In the genomic region with DNA sequence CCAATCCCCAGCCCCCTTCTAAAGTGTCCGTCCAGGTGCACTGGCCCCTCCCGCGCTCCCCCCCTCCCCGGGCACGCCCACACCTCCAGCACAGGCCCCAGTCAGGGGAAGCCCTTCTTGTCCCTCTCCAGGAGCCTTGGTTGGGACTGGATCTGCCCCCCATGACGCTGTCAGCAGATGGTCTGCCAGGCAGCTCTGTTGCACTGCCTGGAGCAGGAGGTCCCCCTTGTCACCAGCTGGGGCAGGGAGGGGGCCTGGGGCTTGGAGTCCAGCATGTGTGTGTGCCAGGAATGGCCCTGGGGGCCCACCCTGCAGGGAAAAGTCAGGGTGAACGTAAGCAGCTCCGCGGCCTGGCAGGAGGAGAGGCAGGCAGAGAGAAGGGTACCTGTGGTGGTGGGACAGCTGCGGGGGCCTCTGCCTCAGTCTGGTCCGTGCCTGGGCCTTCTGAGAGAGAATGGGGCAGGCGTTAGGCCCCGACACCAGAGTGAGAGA, we compare ENCODE assay signal across 10 cellular contexts. TPM values are rescaled to one million over a fixed set of nuclear protein-coding genes. Genes with fewer than 3 reads are reported as not detected.
A peak's percentile ranks its signal among the peaks of the same experiment; 100 is the strongest.
DNase-seq lines count a peak whose midpoint lies in the region; ATAC-seq, FAIRE-seq and TF ChIP-seq lines count a peak whose summit lies in the region.
"Had no signal": no experiment of that assay in that cellular context is flagged by ENCODE, and none has a peak within 500 bp of the region (broad histone marks: within the 10 kb centered on the region; RNA-seq: fewer than 3 reads in every experiment).

No MANE protein-coding gene starts in this region.

- TF ChIP-seq POLR2A in HepG2 (IDR thresholded peaks at IDR 0.05; ENCODE audit: insufficient read depth in 1 of 2, low read depth in 2 of 2, low read length in 2 of 2): no peak

- H3K4me3 ChIP-seq in liver (ENCODE audit: low read depth in 1 of 3, low read length in 3 of 3) (peak overlapping the region; percentile 68 to 91 (median 70)), HepG2 (replicated peaks in 1 of 3; ENCODE audit: insufficient read depth in 1 of 3, low read depth in 2 of 3, low read length in 3 of 3) (no peak overlapping the region), mucosa of descending colon (no peak overlapping the region), upper lobe of right lung (peak overlapping the region; percentile 76)

- peaks cover 28% of the 10 kb centered on the region for H3K36me3 Mint-ChIP-seq in activated T-helper 2 cell treated with anti-CD3 and anti-CD28 coated beads, Interferon-gamma antibody, Interleukin-2, Interleukin-4, amounts not matched to agents 10 μg/mL and 5 μg/mL and 100 μg/mL, durations not matched to agents 14 hours and 24 hours and 36 hours (ENCODE audit: low read depth)

- BruUV-seq in HepG2 (replicated peaks; lab: Mats Ljungman, UMichigan): no TSS peak

- no peak overlapping the region for H2AFZ ChIP-seq in HepG2 (ENCODE audit: low read length)

- H3K36me3 ChIP-seq in liver (ENCODE audit: control insufficient read depth in 4 of 4, insufficient read depth in 3 of 4, low read depth in 1 of 4, low read length in 3 of 4) (peaks cover 3 to 24% (median 13%) of the 10 kb centered on the region in 4 donors), HepG2 (replicated peaks in 1 of 2; ENCODE audit: control insufficient read depth in 1 of 2, insufficient read depth in 2 of 2, low read length in 2 of 2) (peaks cover 31 to 53% of the 10 kb centered on the region in 2 experiments; a peak in 4 of 5 replicates), mucosa of descending colon (ENCODE audit: low read depth) (peaks cover 4% of the 10 kb centered on the region), upper lobe of right lung (peaks cover 42% of the 10 kb centered on the region)

- no peak overlapping the region for H3K4me2 ChIP-seq in HepG2 (ENCODE audit: low read depth, low read length)

- in situ Hi-C loops in HepG2 (cut with HindIII; ENCODE audit: extremely low pct_ligation_motif_present, low pct_unique_long_range_greater_than_20kb): no loop called here

- no peaks in the 10 kb centered on the region for H3K9me3 Mint-ChIP-seq in activated T-helper 2 cell treated with anti-CD3 and anti-CD28 coated beads, Interferon-gamma antibody, Interleukin-2, Interleukin-4, amounts not matched to agents 10 μg/mL and 5 μg/mL and 100 μg/mL, durations not matched to agents 14 hours and 24 hours and 36 hours

- peaks cover 3% of the 10 kb centered on the region; the same call in 1 of the 2 replicates for H4K20me1 ChIP-seq in HepG2 (ENCODE audit: insufficient read depth, low read length)

- H3K27me3 Mint-ChIP-seq in activated T-helper 2 cell treated with anti-CD3 and anti-CD28 coated beads, Interferon-gamma antibody, Interleukin-2, Interleukin-4, amounts not matched to agents 10 μg/mL and 5 μg/mL and 100 μg/mL, durations not matched to agents 14 hours and 24 hours and 36 hours (ENCODE audit: low read depth): no peaks in the 10 kb centered on the region

- H3K27me3 ChIP-seq in liver (ENCODE audit: control insufficient read depth in 4 of 4, insufficient read depth in 4 of 4, low read length in 3 of 4) (no peaks in the 10 kb centered on the region), HepG2 (ENCODE audit: control insufficient read depth in 1 of 2, insufficient read depth in 2 of 2, low read length in 2 of 2) (no peaks in the 10 kb centered on the region), upper lobe of right lung (no peaks in the 10 kb centered on the region)
- H3K27me3 ChIP-seq: left lung had no signal

- no peaks in the 10 kb centered on the region for H3K79me2 ChIP-seq in HepG2 (ENCODE audit: insufficient read depth, low read length)

- H3K4me1 ChIP-seq in liver (ENCODE audit: control insufficient read depth in 4 of 4, insufficient read depth in 4 of 4, low read length in 3 of 4) (peaks cover 20 to 73% (median 58%) of the 10 kb centered on the region in 4 donors), HepG2 (ENCODE audit: insufficient read depth, low read length) (no peaks in the 10 kb centered on the region), mucosa of descending colon (ENCODE audit: low read depth) (peaks cover 29% of the 10 kb centered on the region), upper lobe of right lung (peaks cover 28% of the 10 kb centered on the region)

- no peak for TF ChIP-seq CTCF in liver (IDR thresholded peaks at IDR 0.05; ENCODE audit: low read depth, low read length, missing input control)
- no peak for TF ChIP-seq CTCF in HepG2 (CRISPR knock-in tag; IDR thresholded peaks at IDR 0.05)
- no peak for TF ChIP-seq CTCF in mucosa of descending colon (IDR thresholded peaks at IDR 0.05)
- no peak for TF ChIP-seq CTCF in upper lobe of right lung (IDR thresholded peaks at IDR 0.05)

- CTCF ChIA-PET in HepG2 (lab: Yijun Ruan, JAX; ENCODE audit: low intra/inter-chr PET ratio, low total read pairs): no interaction called here

- FAIRE-seq in HepG2 (lab: Jason Lieb, UNC): no peak

- 41% methylated on average over 13 of the region's 13 CpGs for WGBS in liver
- 96% methylated on average over 13 of the region's 13 CpGs for WGBS in HepG2 (ENCODE audit: low lambda C conversion rate)

- H3K4me1 Mint-ChIP-seq in activated T-helper 2 cell treated with anti-CD3 and anti-CD28 coated beads, Interferon-gamma antibody, Interleukin-2, Interleukin-4, amounts not matched to agents 10 μg/mL and 5 μg/mL and 100 μg/mL, durations not matched to agents 14 hours and 24 hours and 36 hours (ENCODE audit: low read depth): peaks cover 8% of the 10 kb centered on the region

- intact Hi-C loops in HepG2 (cut with micrococcal nuclease; ENCODE audit: unreplicated experiment) (loop anchor here (10.0 kb wide), 1 partner anchor 59 kb away; no protein-coding TSS in a partner anchor), mucosa of descending colon (cut with DNase I, micrococcal nuclease) (no loop called here), upper lobe of right lung (cut with DNase I) (no loop called here)
- intact Hi-C loops in activated T-helper 2 cell treated with anti-CD3 and anti-CD28 coated beads, Interferon-gamma antibody, Interleukin-2, Interleukin-4, amounts not matched to agents 10 μg/mL and 5 μg/mL and 100 μg/mL, durations not matched to agents 14 hours and 24 hours and 36 hours (cut with micrococcal nuclease): loop anchor here (5.0 to 10.0 kb wide), 2 partner anchors 37 to 111 kb away; partner anchors contain the start of gene PHRF1

- POLR2A ChIA-PET in HepG2 (lab: Yijun Ruan, JAX): interaction anchor here (1.0 kb wide), 1 partner anchor 9 kb away, joined by 3 read pairs; no protein-coding TSS in a partner anchor

- H3K9me3 ChIP-seq in liver (ENCODE audit: control insufficient read depth in 4 of 4, low read length in 3 of 4) (no peaks in the 10 kb centered on the region), HepG2 (ENCODE audit: low read length) (no peaks in the 10 kb centered on the region), mucosa of descending colon (no peaks in the 10 kb centered on the region), upper lobe of right lung (no peaks in the 10 kb centered on the region)
- H3K9me3 ChIP-seq: left lung had no signal

- TF ChIP-seq RAD21 in liver (IDR thresholded peaks at IDR 0.05) (no peak), HepG2 (CRISPR knock-in tag; IDR thresholded peaks at IDR 0.05) (no peak)

- peak overlapping the region; percentile 40 for H3K27ac Mint-ChIP-seq in activated T-helper 2 cell treated with anti-CD3 and anti-CD28 coated beads, Interferon-gamma antibody, Interleukin-2, Interleukin-4, amounts not matched to agents 10 μg/mL and 5 μg/mL and 100 μg/mL, durations not matched to agents 14 hours and 24 hours and 36 hours

- TF ChIP-seq EP300 in HepG2 (IDR thresholded peaks at IDR 0.05; ENCODE audit: low read depth in 2 of 2, low read length in 2 of 2): no peak
- TF ChIP-seq EP300 in HepG2 (CRISPR knock-in tag; IDR thresholded peaks at IDR 0.05; ENCODE audit: borderline replicate concordance): no peak

- no peak for ATAC-seq in HepG2
- ATAC-seq in mucosa of descending colon: no peak
- ATAC-seq in upper lobe of right lung: no peak
- ATAC-seq in HG03442 (IDR thresholded peaks at IDR 0.05; ENCODE audit: unreplicated experiment): no peak

- H3K9ac ChIP-seq in liver (ENCODE audit: low read depth in 1 of 2, low read length in 2 of 2) (no peak overlapping the region), HepG2 (ENCODE audit: insufficient read depth, low read depth, low read length) (no peak overlapping the region)

- H3K27ac ChIP-seq in liver (ENCODE audit: low read depth in 1 of 2, low read length in 2 of 2) (peak overlapping the region; percentile 80 to 98), HepG2 (ENCODE audit: extremely low read length, insufficient read depth, low read length) (no peak overlapping the region), upper lobe of right lung (peak overlapping the region; percentile 92)

- peak overlapping the region; percentile 73 for H3K4me3 Mint-ChIP-seq in activated T-helper 2 cell treated with anti-CD3 and anti-CD28 coated beads, Interferon-gamma antibody, Interleukin-2, Interleukin-4, amounts not matched to agents 10 μg/mL and 5 μg/mL and 100 μg/mL, durations not matched to agents 14 hours and 24 hours and 36 hours (ENCODE audit: low read depth)

- DNase-seq in HepG2 (ENCODE audit: low spot score): no peak
- DNase-seq in activated T-helper 2 cell treated with anti-CD3 and anti-CD28 coated beads, Interferon-gamma antibody, Interleukin-2, Interleukin-4, amounts not matched to agents 10 μg/mL and 5 μg/mL and 100 μg/mL, durations not matched to agents 14 hours and 24 hours and 36 hours (ENCODE audit: low spot score): no peak
- peak in 2 of 3 donors; percentile 42 to 68 for DNase-seq in mucosa of descending colon
- peak; percentile 67 for DNase-seq in upper lobe of right lung
- DNase-seq in NCI-H187 treated with DMSO at 0.1 percent for 48 hours (lab: John Stamatoyannopoulos, UW): no peak
- no peak for DNase-seq in NOMO-1 treated with dmso at 0.1 percent for 144 hours (lab: John Stamatoyannopoulos, UW; ENCODE audit: unreplicated experiment)
- DNase-seq: NCI-H446 had no signal

RNA-seq across cellular contexts. Expression of gene IRF7, which starts 1.6 kb away (rescaled TPM):
- total RNA-seq in liver: 10 to 100 TPM; 15.7 to 62.4 TPM
- polyA plus RNA-seq in liver: 10 to 100 TPM; 23.8 to 50.3 TPM
- total RNA-seq in HepG2 (2016; rRNA removed; fragmentation: Illumina TruSeq; extraction: Trizol): not detected in 2 replicates
- not detected in 2 replicates for total RNA-seq in HepG2 (2016; cell fraction: cytosol; rRNA removed; fragmentation: Illumina TruSeq; extraction: Trizol; ENCODE audit: low read depth)
- not detected in 2 replicates for total RNA-seq in HepG2 (2016; cell fraction: insoluble cytoplasmic fraction; rRNA removed; fragmentation: Illumina TruSeq; extraction: Trizol)
- total RNA-seq in HepG2 (2016; cell fraction: membrane; rRNA removed; fragmentation: Illumina TruSeq; extraction: Trizol): not detected in 2 replicates
- total RNA-seq in HepG2 (2016; cell fraction: nucleus; rRNA removed; fragmentation: Illumina TruSeq; extraction: Trizol): not detected in 2 replicates
- 0.04 TPM in 1 of 2 replicates, not detected in the other for polyA plus RNA-seq in HepG2 (2011; rRNA removed)
- 0.03 TPM in 1 of 2 replicates, not detected in the other for polyA plus RNA-seq in HepG2 (2011; cell fraction: cytosol; rRNA removed)
- 0.47 and 0.69 TPM in 2 replicates for polyA plus RNA-seq in HepG2 (2011; cell fraction: nucleus; rRNA removed)
- polyA plus RNA-seq in HepG2 (2012): 0.42 and 0.91 TPM in 2 replicates
- polyA plus RNA-seq in HepG2 (2016; cell fraction: cytosol; fragmentation: Illumina TruSeq; extraction: Trizol; ENCODE audit: low read depth): not detected in 2 replicates
- not detected in 2 replicates for polyA plus RNA-seq in HepG2 (2016; cell fraction: insoluble cytoplasmic fraction; fragmentation: Illumina TruSeq; extraction: Trizol; ENCODE audit: low read depth)
- not detected in 2 replicates for polyA plus RNA-seq in HepG2 (2016; cell fraction: membrane; fragmentation: Illumina TruSeq; extraction: Trizol; ENCODE audit: low read depth)
- polyA plus RNA-seq in HepG2 (2016; cell fraction: nucleus; fragmentation: Illumina TruSeq; extraction: Trizol; ENCODE audit: insufficient read depth, low read depth): not detected in 2 replicates
- polyA minus RNA-seq in HepG2 (2011; rRNA and poly(A)+ RNA removed; ENCODE audit: low replicate concordance): 3.8 TPM in 1 of 2 replicates, not detected in the other
- not detected in 2 replicates for polyA minus RNA-seq in HepG2 (2011; cell fraction: cytosol; rRNA and poly(A)+ RNA removed)
- not detected in 2 replicates for polyA minus RNA-seq in HepG2 (2011; cell fraction: nucleus; rRNA and poly(A)+ RNA removed)
- 26.8 and 30.3 TPM in 2 replicates for total RNA-seq in activated T-helper 2 cell treated with anti-CD3 and anti-CD28 coated beads, Interferon-gamma antibody, Interleukin-2, Interleukin-4, amounts not matched to agents 10 μg/mL and 5 μg/mL and 100 μg/mL, durations not matched to agents 14 hours and 24 hours and 36 hours
- 10 to 100 TPM; 26.9 to 36.1 (median 27.8) TPM for total RNA-seq in mucosa of descending colon
- 56.2 TPM for total RNA-seq in upper lobe of right lung

RNA-seq across cellular contexts. Expression of gene CDHR5, which starts 10.6 kb away (rescaled TPM):
- 10 to 100 TPM; 34.8 to 79.7 TPM for total RNA-seq in liver
- polyA plus RNA-seq in liver: 10 to 100 TPM; 29.4 to 86.2 TPM
- 0.21 and 0.46 TPM in 2 replicates for total RNA-seq in HepG2 (2016; rRNA removed; fragmentation: Illumina TruSeq; extraction: Trizol)
- 0.09 TPM in 1 of 2 replicates, not detected in the other for total RNA-seq in HepG2 (2016; cell fraction: cytosol; rRNA removed; fragmentation: Illumina TruSeq; extraction: Trizol; ENCODE audit: low read depth)
- total RNA-seq in HepG2 (2016; cell fraction: insoluble cytoplasmic fraction; rRNA removed; fragmentation: Illumina TruSeq; extraction: Trizol): 0.52 TPM in 1 of 2 replicates, not detected in the other
- 0.25 and 0.52 TPM in 2 replicates for total RNA-seq in HepG2 (2016; cell fraction: membrane; rRNA removed; fragmentation: Illumina TruSeq; extraction: Trizol)
- 0.65 and 0.72 TPM in 2 replicates for total RNA-seq in HepG2 (2016; cell fraction: nucleus; rRNA removed; fragmentation: Illumina TruSeq; extraction: Trizol)
- polyA plus RNA-seq in HepG2 (2011; rRNA removed): 0.68 and 0.71 TPM in 2 replicates
- 0.19 and 0.67 TPM in 2 replicates for polyA plus RNA-seq in HepG2 (2011; cell fraction: cytosol; rRNA removed)
- polyA plus RNA-seq in HepG2 (2011; cell fraction: nucleus; rRNA removed): 1.8 and 3.5 TPM in 2 replicates
- polyA plus RNA-seq in HepG2 (2012): 0.37 and 0.71 TPM in 2 replicates
- 0.06 and 0.12 TPM in 2 replicates for polyA plus RNA-seq in HepG2 (2016; cell fraction: cytosol; fragmentation: Illumina TruSeq; extraction: Trizol; ENCODE audit: low read depth)
- 0.70 and 0.90 TPM in 2 replicates for polyA plus RNA-seq in HepG2 (2016; cell fraction: insoluble cytoplasmic fraction; fragmentation: Illumina TruSeq; extraction: Trizol; ENCODE audit: low read depth)
- polyA plus RNA-seq in HepG2 (2016; cell fraction: membrane; fragmentation: Illumina TruSeq; extraction: Trizol; ENCODE audit: low read depth): 0.11 and 0.40 TPM in 2 replicates
- polyA plus RNA-seq in HepG2 (2016; cell fraction: nucleus; fragmentation: Illumina TruSeq; extraction: Trizol; ENCODE audit: insufficient read depth, low read depth): 3.1 and 3.6 TPM in 2 replicates
- polyA minus RNA-seq in HepG2 (2011; rRNA and poly(A)+ RNA removed; ENCODE audit: low replicate concordance): 0.62 TPM in 1 of 2 replicates, not detected in the other
- 0.40 TPM in 1 of 2 replicates, not detected in the other for polyA minus RNA-seq in HepG2 (2011; cell fraction: cytosol; rRNA and poly(A)+ RNA removed)
- 0.26 and 0.75 TPM in 2 replicates for polyA minus RNA-seq in HepG2 (2011; cell fraction: nucleus; rRNA and poly(A)+ RNA removed)
- total RNA-seq in activated T-helper 2 cell treated with anti-CD3 and anti-CD28 coated beads, Interferon-gamma antibody, Interleukin-2, Interleukin-4, amounts not matched to agents 10 μg/mL and 5 μg/mL and 100 μg/mL, durations not matched to agents 14 hours and 24 hours and 36 hours: not detected in 2 replicates
- total RNA-seq in mucosa of descending colon: 100 to 1,000 TPM; 195 to 549 (median 316) TPM
- not detected for total RNA-seq in upper lobe of right lung
- total RNA-seq: left lung had no signal

RNA-seq across cellular contexts. Expression of gene SCT, which starts 12.8 kb away (rescaled TPM):
- total RNA-seq in liver (not detected), HepG2 (2016; rRNA removed; fragmentation: Illumina TruSeq; extraction: Trizol) (not detected in 2 replicates), mucosa of descending colon (1 to 10 TPM in 2 of 3 donors, not detected in 1; 1.0 TPM), upper lobe of right lung (not detected)
- polyA plus RNA-seq in liver (not detected), HepG2 (2011; rRNA removed) (not detected in 2 replicates)
- total RNA-seq in HepG2 (2016; cell fraction: cytosol; rRNA removed; fragmentation: Illumina TruSeq; extraction: Trizol; ENCODE audit: low read depth): not detected in 2 replicates
- total RNA-seq in HepG2 (2016; cell fraction: insoluble cytoplasmic fraction; rRNA removed; fragmentation: Illumina TruSeq; extraction: Trizol): not detected in 2 replicates
- total RNA-seq in HepG2 (2016; cell fraction: membrane; rRNA removed; fragmentation: Illumina TruSeq; extraction: Trizol): not detected in 2 replicates
- not detected in 2 replicates for total RNA-seq in HepG2 (2016; cell fraction: nucleus; rRNA removed; fragmentation: Illumina TruSeq; extraction: Trizol)
- polyA plus RNA-seq in HepG2 (2011; cell fraction: cytosol; rRNA removed): not detected in 2 replicates
- not detected in 2 replicates for polyA plus RNA-seq in HepG2 (2011; cell fraction: nucleus; rRNA removed)
- not detected in 2 replicates for polyA plus RNA-seq in HepG2 (2012)
- not detected in 2 replicates for polyA plus RNA-seq in HepG2 (2016; cell fraction: cytosol; fragmentation: Illumina TruSeq; extraction: Trizol; ENCODE audit: low read depth)
- polyA plus RNA-seq in HepG2 (2016; cell fraction: insoluble cytoplasmic fraction; fragmentation: Illumina TruSeq; extraction: Trizol; ENCODE audit: low read depth): not detected in 2 replicates
- not detected in 2 replicates for polyA plus RNA-seq in HepG2 (2016; cell fraction: membrane; fragmentation: Illumina TruSeq; extraction: Trizol; ENCODE audit: low read depth)
- polyA plus RNA-seq in HepG2 (2016; cell fraction: nucleus; fragmentation: Illumina TruSeq; extraction: Trizol; ENCODE audit: insufficient read depth, low read depth): not detected in 2 replicates
- not detected in 2 replicates for polyA minus RNA-seq in HepG2 (2011; rRNA and poly(A)+ RNA removed; ENCODE audit: low replicate concordance)
- polyA minus RNA-seq in HepG2 (2011; cell fraction: cytosol; rRNA and poly(A)+ RNA removed): not detected in 2 replicates
- polyA minus RNA-seq in HepG2 (2011; cell fraction: nucleus; rRNA and poly(A)+ RNA removed): not detected in 2 replicates
- total RNA-seq in activated T-helper 2 cell treated with anti-CD3 and anti-CD28 coated beads, Interferon-gamma antibody, Interleukin-2, Interleukin-4, amounts not matched to agents 10 μg/mL and 5 μg/mL and 100 μg/mL, durations not matched to agents 14 hours and 24 hours and 36 hours: not detected in 2 replicates
- total RNA-seq: left lung had no signal

RNA-seq across cellular contexts. Expression of gene DRD4, which starts 22.9 kb away (rescaled TPM):
- total RNA-seq in liver: not detected
- polyA plus RNA-seq in liver: not detected
- total RNA-seq in HepG2 (2016; rRNA removed; fragmentation: Illumina TruSeq; extraction: Trizol): 0.13 TPM in 1 of 2 replicates, not detected in the other
- not detected in 2 replicates for total RNA-seq in HepG2 (2016; cell fraction: cytosol; rRNA removed; fragmentation: Illumina TruSeq; extraction: Trizol; ENCODE audit: low read depth)
- total RNA-seq in HepG2 (2016; cell fraction: insoluble cytoplasmic fraction; rRNA removed; fragmentation: Illumina TruSeq; extraction: Trizol): not detected in 2 replicates
- total RNA-seq in HepG2 (2016; cell fraction: membrane; rRNA removed; fragmentation: Illumina TruSeq; extraction: Trizol): 0.15 TPM in 1 of 2 replicates, not detected in the other
- total RNA-seq in HepG2 (2016; cell fraction: nucleus; rRNA removed; fragmentation: Illumina TruSeq; extraction: Trizol): not detected in 2 replicates
- polyA plus RNA-seq in HepG2 (2011; rRNA removed): 0.09 TPM in 2 replicates
- 0.11 TPM in 1 of 2 replicates, not detected in the other for polyA plus RNA-seq in HepG2 (2011; cell fraction: cytosol; rRNA removed)
- polyA plus RNA-seq in HepG2 (2011; cell fraction: nucleus; rRNA removed): 1.3 and 1.6 TPM in 2 replicates
- 0.60 and 0.79 TPM in 2 replicates for polyA plus RNA-seq in HepG2 (2012)
- 0.18 and 0.26 TPM in 2 replicates for polyA plus RNA-seq in HepG2 (2016; cell fraction: cytosol; fragmentation: Illumina TruSeq; extraction: Trizol; ENCODE audit: low read depth)
- polyA plus RNA-seq in HepG2 (2016; cell fraction: insoluble cytoplasmic fraction; fragmentation: Illumina TruSeq; extraction: Trizol; ENCODE audit: low read depth): 0.16 and 0.24 TPM in 2 replicates
- polyA plus RNA-seq in HepG2 (2016; cell fraction: membrane; fragmentation: Illumina TruSeq; extraction: Trizol; ENCODE audit: low read depth): 0.22 and 0.28 TPM in 2 replicates
- polyA plus RNA-seq in HepG2 (2016; cell fraction: nucleus; fragmentation: Illumina TruSeq; extraction: Trizol; ENCODE audit: insufficient read depth, low read depth): 1.4 and 1.5 TPM in 2 replicates
- polyA minus RNA-seq in HepG2 (2011; rRNA and poly(A)+ RNA removed; ENCODE audit: low replicate concordance): 0.42 TPM in 1 of 2 replicates, not detected in the other
- polyA minus RNA-seq in HepG2 (2011; cell fraction: cytosol; rRNA and poly(A)+ RNA removed): not detected in 2 replicates
- polyA minus RNA-seq in HepG2 (2011; cell fraction: nucleus; rRNA and poly(A)+ RNA removed): 0.26 and 0.50 TPM in 2 replicates
- total RNA-seq in activated T-helper 2 cell treated with anti-CD3 and anti-CD28 coated beads, Interferon-gamma antibody, Interleukin-2, Interleukin-4, amounts not matched to agents 10 μg/mL and 5 μg/mL and 100 μg/mL, durations not matched to agents 14 hours and 24 hours and 36 hours: 0.18 and 0.30 TPM in 2 replicates
- total RNA-seq in mucosa of descending colon: 1 to 10 TPM; 1.2 to 2.4 (median 1.8) TPM
- total RNA-seq in upper lobe of right lung: 1.2 TPM

RNA-seq across cellular contexts. Expression of gene PHRF1, which starts 37.9 kb away (rescaled TPM):
- total RNA-seq in liver (10 to 100 TPM; 22.4 to 25.2 TPM), HepG2 (2016; rRNA removed; fragmentation: Illumina TruSeq; extraction: Trizol) (13.7 and 16.7 TPM in 2 replicates), mucosa of descending colon (10 to 100 TPM; 35.0 to 40.2 (median 35.0) TPM), upper lobe of right lung (31.0 TPM)
- polyA plus RNA-seq in liver (10 to 100 TPM in 1 of 2 donors, 1 to 10 TPM in 1; 2.4 to 15.1 TPM), HepG2 (2011; rRNA removed) (8.2 and 11.2 TPM in 2 replicates)
- total RNA-seq in HepG2 (2016; cell fraction: cytosol; rRNA removed; fragmentation: Illumina TruSeq; extraction: Trizol; ENCODE audit: low read depth): 7.4 and 7.9 TPM in 2 replicates
- 10.7 and 17.0 TPM in 2 replicates for total RNA-seq in HepG2 (2016; cell fraction: insoluble cytoplasmic fraction; rRNA removed; fragmentation: Illumina TruSeq; extraction: Trizol)
- total RNA-seq in HepG2 (2016; cell fraction: membrane; rRNA removed; fragmentation: Illumina TruSeq; extraction: Trizol): 5.1 and 6.1 TPM in 2 replicates
- total RNA-seq in HepG2 (2016; cell fraction: nucleus; rRNA removed; fragmentation: Illumina TruSeq; extraction: Trizol): 10.8 and 14.2 TPM in 2 replicates
- 4.8 and 7.0 TPM in 2 replicates for polyA plus RNA-seq in HepG2 (2011; cell fraction: cytosol; rRNA removed)
- polyA plus RNA-seq in HepG2 (2011; cell fraction: nucleus; rRNA removed): 30.1 and 30.7 TPM in 2 replicates
- polyA plus RNA-seq in HepG2 (2012): 7.4 and 8.1 TPM in 2 replicates
- polyA plus RNA-seq in HepG2 (2016; cell fraction: cytosol; fragmentation: Illumina TruSeq; extraction: Trizol; ENCODE audit: low read depth): 1.6 and 1.8 TPM in 2 replicates
- 10.7 and 13.7 TPM in 2 replicates for polyA plus RNA-seq in HepG2 (2016; cell fraction: insoluble cytoplasmic fraction; fragmentation: Illumina TruSeq; extraction: Trizol; ENCODE audit: low read depth)
- polyA plus RNA-seq in HepG2 (2016; cell fraction: membrane; fragmentation: Illumina TruSeq; extraction: Trizol; ENCODE audit: low read depth): 2.1 and 2.5 TPM in 2 replicates
- polyA plus RNA-seq in HepG2 (2016; cell fraction: nucleus; fragmentation: Illumina TruSeq; extraction: Trizol; ENCODE audit: insufficient read depth, low read depth): 25.7 and 27.7 TPM in 2 replicates
- polyA minus RNA-seq in HepG2 (2011; rRNA and poly(A)+ RNA removed; ENCODE audit: low replicate concordance): 13.6 and 18.7 TPM in 2 replicates
- polyA minus RNA-seq in HepG2 (2011; cell fraction: cytosol; rRNA and poly(A)+ RNA removed): 7.8 and 7.9 TPM in 2 replicates
- 17.4 and 19.9 TPM in 2 replicates for polyA minus RNA-seq in HepG2 (2011; cell fraction: nucleus; rRNA and poly(A)+ RNA removed)
- 53.7 and 54.0 TPM in 2 replicates for total RNA-seq in activated T-helper 2 cell treated with anti-CD3 and anti-CD28 coated beads, Interferon-gamma antibody, Interleukin-2, Interleukin-4, amounts not matched to agents 10 μg/mL and 5 μg/mL and 100 μg/mL, durations not matched to agents 14 hours and 24 hours and 36 hours

Comparison
In these comparisons a context has a peak if more than half of its experiments do, and no peak if none do; other contexts are left out.
1. H3K4me3 ChIP-seq: peak in liver (3 of 3) and upper lobe of right lung (single experiment); none in HepG2 (0 of 3) and mucosa of descending colon (single experiment).
2. RNA of gene IRF7, which starts 1.6 kb away (total RNA-seq): 15.7 to 62.4 TPM in liver, 56.2 TPM in upper lobe of right lung (single experiment), 26.9 to 36.1 TPM in mucosa of descending colon and 26.8 to 30.3 TPM in activated T-helper 2 cell treated with anti-CD3 and anti-CD28 coated beads, Interferon-gamma antibody, Interleukin-2, Interleukin-4, amounts not matched to agents 10 μg/mL and 5 μg/mL and 100 μg/mL, durations not matched to agents 14 hours and 24 hours and 36 hours; not detected in HepG2; every median in the first group is over 10 times any median in the second.
3. RNA of gene CDHR5, which starts 10.6 kb away (total RNA-seq): 195 to 549 TPM in mucosa of descending colon and 34.8 to 79.7 TPM in liver; 0.09 to 0.72 TPM in HepG2, not detected in activated T-helper 2 cell treated with anti-CD3 and anti-CD28 coated beads, Interferon-gamma antibody, Interleukin-2, Interleukin-4, amounts not matched to agents 10 μg/mL and 5 μg/mL and 100 μg/mL, durations not matched to agents 14 hours and 24 hours and 36 hours and not detected in upper lobe of right lung (single experiment); every median in the first group is over 10 times any median in the second.
4. DNase-seq: peak in mucosa of descending colon (2 of 3) and upper lobe of right lung (single experiment); none in HepG2 (single experiment), activated T-helper 2 cell treated with anti-CD3 and anti-CD28 coated beads, Interferon-gamma antibody, Interleukin-2, Interleukin-4, amounts not matched to agents 10 μg/mL and 5 μg/mL and 100 μg/mL, durations not matched to agents 14 hours and 24 hours and 36 hours (single experiment), NCI-H187 treated with DMSO at 0.1 percent for 48 hours (single experiment) and NOMO-1 treated with dmso at 0.1 percent for 144 hours (single experiment).
5. intact Hi-C loops: an anchor here in HepG2 (10.0 kb wide) and activated T-helper 2 cell treated with anti-CD3 and anti-CD28 coated beads, Interferon-gamma antibody, Interleukin-2, Interleukin-4, amounts not matched to agents 10 μg/mL and 5 μg/mL and 100 μg/mL, durations not matched to agents 14 hours and 24 hours and 36 hours (5.0 to 10.0 kb wide); none called in mucosa of descending colon and upper lobe of right lung.